9 cellular contexts compared by ENCODE assay signal in the genomic region with DNA sequence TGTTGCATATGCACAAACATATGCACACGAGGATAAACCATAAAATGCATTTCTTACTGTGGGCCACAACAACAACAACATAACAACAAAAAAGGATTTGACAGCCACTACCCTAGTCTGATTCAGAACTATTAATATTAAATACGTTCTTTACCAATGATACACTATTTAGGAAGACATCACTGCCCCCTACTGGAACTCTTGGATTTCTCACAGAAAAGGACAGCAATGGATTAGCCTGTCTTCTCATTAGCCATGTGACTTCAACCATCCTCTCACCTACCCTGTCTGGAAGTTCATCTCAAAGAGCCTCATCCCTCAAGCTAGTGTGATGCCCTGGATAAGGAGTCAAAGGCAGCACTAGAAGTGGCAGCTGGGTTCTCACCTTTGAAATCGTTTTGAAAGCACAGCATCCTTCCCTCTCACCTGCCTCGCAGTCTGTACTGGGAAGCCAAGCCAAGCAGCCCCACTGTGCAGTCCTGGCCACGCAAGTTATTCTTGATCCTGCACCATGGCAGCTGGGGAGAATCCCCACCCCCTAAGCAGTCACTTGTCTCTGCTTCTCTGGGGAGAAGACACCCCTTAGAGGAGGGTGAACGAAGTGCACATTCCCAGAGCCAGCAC.
DNase-seq lines count a peak whose midpoint lies in the region; ATAC-seq and TF ChIP-seq lines count a peak whose summit lies in the region.
"Had no signal": no experiment of that assay in that cellular context is flagged by ENCODE, and none has a peak within 500 bp of the region (broad histone marks: within the 10 kb centered on the region; RNA-seq: fewer than 3 reads in every experiment).

No MANE protein-coding gene starts in this region.

- 47 to 54% (median 49%) methylated on average over 5 to 6 of the region's 6 CpGs for WGBS in adrenal gland, 4 donors

- H3K27me3 Mint-ChIP-seq in activated naive CD4-positive, alpha-beta T cell treated with anti-CD3 and anti-CD28 coated beads for 36 hours (ENCODE audit: low read depth), result peaks cover 28% of the 10 kb centered on the region
- H3K27me3 Mint-ChIP-seq in stimulated activated naive CD8-positive, alpha-beta T cell treated with anti-CD3 and anti-CD28 coated beads, Interleukin-15, amount 100 ng/mL, for 72 hours, result peaks cover 53% of the 10 kb centered on the region

- ATAC-seq in stimulated activated naive CD8-positive, alpha-beta T cell treated with anti-CD3 and anti-CD28 coated beads, Interleukin-15, amount 100 ng/mL, for 72 hours, result peak; percentile 54
- no peak for ATAC-seq in HG02642 (IDR thresholded peaks at IDR 0.05; ENCODE audit: poor library complexity, unreplicated experiment)

- no peak for TF ChIP-seq POLR2A in adrenal gland (IDR thresholded peaks at IDR 0.05)

- no peak overlapping the region for H3K27ac Mint-ChIP-seq in activated naive CD4-positive, alpha-beta T cell treated with anti-CD3 and anti-CD28 coated beads for 36 hours
- H3K27ac Mint-ChIP-seq in stimulated activated naive CD8-positive, alpha-beta T cell treated with anti-CD3 and anti-CD28 coated beads, Interleukin-15, amount 100 ng/mL, for 72 hours, result no peak overlapping the region
- H3K27ac Mint-ChIP-seq: stimulated activated naive CD8-positive, alpha-beta T cell treated with anti-CD3 and anti-CD28 coated beads, Interleukin-15, Interleukin-2, amounts not matched to agents 100 ng/mL and 50 ng/mL, for 24 hours had no signal

- no peaks in the 10 kb centered on the region for H3K9me3 ChIP-seq in adrenal gland (replicated peaks in 1 of 3)

- no peak overlapping the region for H3K4me3 ChIP-seq in adrenal gland

- H3K27me3 ChIP-seq in adrenal gland, result no peaks in the 10 kb centered on the region

- TF ChIP-seq CTCF in adrenal gland (IDR thresholded peaks at IDR 0.05), result peak; percentile 33 to 65 (median 58)

- peak; percentile 37 for DNase-seq in activated naive CD4-positive, alpha-beta T cell treated with anti-CD3 and anti-CD28 coated beads for 36 hours
- no peak for DNase-seq in activated naive CD4-positive, alpha-beta T cell (lab: John Stamatoyannopoulos, UW)
- peak; percentile 67 for DNase-seq in HCEC 1CT
- DNase-seq in NCI-H2227 (lab: John Stamatoyannopoulos, UW; ENCODE audit: unreplicated experiment), result peak; percentile 22
- DNase-seq in adrenal gland, result peak in 4 of 7 donors; percentile 20 to 52 (median 34)
- DNase-seq in iPS DF 19.7 (ENCODE audit: low read depth, low spot score), result peak; percentile 23
- DNase-seq in stimulated activated naive CD8-positive, alpha-beta T cell treated with anti-CD3 and anti-CD28 coated beads, Interleukin-15, amount 100 ng/mL, for 72 hours, result peak; percentile 11 to 20

- no peaks in the 10 kb centered on the region for H3K4me1 Mint-ChIP-seq in activated naive CD4-positive, alpha-beta T cell treated with anti-CD3 and anti-CD28 coated beads for 36 hours (ENCODE audit: low read depth)
- no peaks in the 10 kb centered on the region for H3K4me1 Mint-ChIP-seq in stimulated activated naive CD8-positive, alpha-beta T cell treated with anti-CD3 and anti-CD28 coated beads, Interleukin-15, amount 100 ng/mL, for 72 hours

- no peaks in the 10 kb centered on the region for H3K36me3 Mint-ChIP-seq in activated naive CD4-positive, alpha-beta T cell treated with anti-CD3 and anti-CD28 coated beads for 36 hours (ENCODE audit: low read depth)

- CTCF ChIA-PET in activated naive CD4-positive, alpha-beta T cell treated with anti-CD3 and anti-CD28 coated beads for 36 hours (lab: Charles Lee), result interaction anchor here (0.9 to 8.2 kb wide), 11 partner anchors 8 to 267 kb away, joined by 3 to 72 read pairs (median 6); no protein-coding TSS in a partner anchor

- no peaks in the 10 kb centered on the region for H3K9me3 Mint-ChIP-seq in activated naive CD4-positive, alpha-beta T cell treated with anti-CD3 and anti-CD28 coated beads for 36 hours
- H3K9me3 Mint-ChIP-seq in stimulated activated naive CD8-positive, alpha-beta T cell treated with anti-CD3 and anti-CD28 coated beads, Interleukin-15, amount 100 ng/mL, for 72 hours, result no peaks in the 10 kb centered on the region
- H3K9me3 Mint-ChIP-seq: stimulated activated naive CD8-positive, alpha-beta T cell treated with anti-CD3 and anti-CD28 coated beads, Interleukin-15, Interleukin-2, amounts not matched to agents 100 ng/mL and 50 ng/mL, for 24 hours had no signal

- no peaks in the 10 kb centered on the region for H3K4me1 ChIP-seq in adrenal gland (replicated peaks in 1 of 2)

- intact Hi-C loops in activated naive CD4-positive, alpha-beta T cell treated with anti-CD3 and anti-CD28 coated beads for 36 hours (cut with micrococcal nuclease), result loop anchor here (1.0 to 5.0 kb wide), 7 partner anchors 37 to 265 kb away; a partner anchor contains a TSS
- intact Hi-C loops in adrenal gland (cut with DNase I), result no loop called here

- no peak overlapping the region for H3K4me3 Mint-ChIP-seq in activated naive CD4-positive, alpha-beta T cell treated with anti-CD3 and anti-CD28 coated beads for 36 hours
- no peak overlapping the region for H3K4me3 Mint-ChIP-seq in stimulated activated naive CD8-positive, alpha-beta T cell treated with anti-CD3 and anti-CD28 coated beads, Interleukin-15, amount 100 ng/mL, for 72 hours
- H3K4me3 Mint-ChIP-seq: stimulated activated naive CD8-positive, alpha-beta T cell treated with anti-CD3 and anti-CD28 coated beads, Interleukin-15, Interleukin-2, amounts not matched to agents 100 ng/mL and 50 ng/mL, for 24 hours had no signal

- no peaks in the 10 kb centered on the region for H3K36me3 ChIP-seq in adrenal gland (replicated peaks in 1 of 2)

- H3K27ac ChIP-seq in adrenal gland, result no peak overlapping the region

Comparison
In these comparisons a context has a peak if more than half of its experiments do, and no peak if none do; other contexts are left out.
1. DNase-seq: peak in activated naive CD4-positive, alpha-beta T cell treated with anti-CD3 and anti-CD28 coated beads for 36 hours (single experiment), HCEC 1CT (single experiment), NCI-H2227 (single experiment), adrenal gland (4 of 7), iPS DF 19.7 (single experiment) and stimulated activated naive CD8-positive, alpha-beta T cell treated with anti-CD3 and anti-CD28 coated beads, Interleukin-15, amount 100 ng/mL, for 72 hours (2 of 2); none in activated naive CD4-positive, alpha-beta T cell (0 of 4).